In the genomic region with DNA sequence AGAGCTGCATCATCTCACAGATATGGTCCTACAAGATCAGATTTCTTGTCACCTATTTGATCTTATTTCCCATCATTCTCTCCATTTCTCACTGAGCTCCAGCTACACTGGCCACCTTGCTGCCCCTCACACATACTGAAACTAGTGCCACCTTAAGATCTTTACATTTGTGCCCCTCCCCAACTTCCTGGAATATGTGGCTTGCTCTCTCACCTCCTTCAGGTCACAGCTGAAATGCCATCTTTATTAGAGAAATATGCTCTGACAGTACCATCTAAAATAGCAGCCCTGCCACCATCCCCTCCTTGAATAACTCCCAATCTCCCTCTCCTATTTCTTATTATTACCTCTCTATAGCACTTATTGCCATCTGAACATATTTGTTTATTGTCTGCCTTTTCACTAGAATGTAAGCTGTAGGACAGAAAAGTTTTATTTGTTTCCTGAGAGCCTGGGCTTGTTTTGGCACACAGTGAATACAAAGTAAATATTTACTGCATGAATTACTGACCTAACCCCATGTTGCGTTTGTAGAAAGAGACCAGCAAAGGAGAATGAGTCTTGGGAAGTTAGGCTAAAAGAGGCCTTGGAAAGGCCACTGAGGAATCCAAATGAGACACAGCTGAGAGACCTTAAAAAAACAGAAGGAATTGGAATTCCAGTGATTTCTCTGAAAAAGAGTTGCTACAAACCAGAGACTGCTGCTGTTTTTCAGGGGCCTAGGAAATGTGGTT, we compare ENCODE assay signal across 11 cellular contexts.
A peak's percentile ranks its signal among the peaks of the same experiment; 100 is the strongest.
DNase-seq lines count a peak whose midpoint lies in the region; ATAC-seq, FAIRE-seq and TF ChIP-seq lines count a peak whose summit lies in the region.
"Had no signal": no experiment of that assay in that cellular context is flagged by ENCODE, and none has a peak within 500 bp of the region (broad histone marks: within the 10 kb centered on the region; RNA-seq: fewer than 3 reads in every experiment).

No MANE protein-coding gene starts in this region.

- no peaks in the 10 kb centered on the region for H3K79me2 ChIP-seq in DOHH2 (ENCODE audit: control insufficient read depth, low read length)

- no peak for TF ChIP-seq CTCF in DOHH2 (IDR thresholded peaks at IDR 0.05; ENCODE audit: low read depth, low read length, poor library complexity, severe bottlenecking)

- no peaks in the 10 kb centered on the region for H3K36me3 ChIP-seq in BLaER1 treated with 17β-estradiol and CSF1 and Interleukin-3, amounts not matched to agents 10 nM and 100 nM
- no peaks in the 10 kb centered on the region for H3K36me3 ChIP-seq in DOHH2 (ENCODE audit: control insufficient read depth, low read length)
- H3K36me3 ChIP-seq: esophagus muscularis mucosa, heart right ventricle, thoracic aorta had no signal

- no peak for FAIRE-seq in H54 (lab: Jason Lieb, UNC)

- peaks cover 47 to 75% (median 59%) of the 10 kb centered on the region in 10 experiments for H3K4me1 ChIP-seq in BLaER1 treated with 17β-estradiol and CSF1 and Interleukin-3, amounts not matched to agents 10 nM and 100 nM
- H3K4me1 ChIP-seq in DOHH2 (ENCODE audit: control insufficient read depth, low read length): peaks cover 58% of the 10 kb centered on the region
- H3K4me1 ChIP-seq: esophagus muscularis mucosa had no signal

- no peaks in the 10 kb centered on the region for H3K27me3 ChIP-seq in BLaER1 treated with 17β-estradiol and CSF1 and Interleukin-3, amounts not matched to agents 10 nM and 100 nM
- H3K27me3 ChIP-seq in DOHH2 (ENCODE audit: control insufficient read depth, low read length): no peaks in the 10 kb centered on the region
- H3K27me3 ChIP-seq: esophagus muscularis mucosa had no signal

- H3K9ac ChIP-seq in BLaER1 treated with 17β-estradiol and CSF1 and Interleukin-3, amounts not matched to agents 10 nM and 100 nM: peak overlapping the region in 8 of 11 experiments; percentile 1 to 59 (median 32); a peak in 9 of 22 replicates

- ATAC-seq in HG03135 (IDR thresholded peaks at IDR 0.05; ENCODE audit: unreplicated experiment): no peak
- ATAC-seq: heart right ventricle had no signal

- no peaks in the 10 kb centered on the region for H3F3A ChIP-seq in DOHH2 (ENCODE audit: control insufficient read depth, insufficient read depth)

- peaks cover 0 to 15% (median 7%) of the 10 kb centered on the region in 11 experiments; a peak in 9 of 22 replicates for H3K9me3 ChIP-seq in BLaER1 treated with 17β-estradiol and CSF1 and Interleukin-3, amounts not matched to agents 10 nM and 100 nM (replicated peaks in 1 of 11)
- H3K9me3 ChIP-seq in DOHH2 (ENCODE audit: control insufficient read depth, insufficient read depth, low read length): no peaks in the 10 kb centered on the region
- H3K9me3 ChIP-seq: esophagus muscularis mucosa, heart right ventricle, thoracic aorta had no signal

- H4K20me1 ChIP-seq in BLaER1 treated with 17β-estradiol and CSF1 and Interleukin-3, amounts not matched to agents 10 nM and 100 nM: no peaks in the 10 kb centered on the region
- no peaks in the 10 kb centered on the region for H4K20me1 ChIP-seq in DOHH2 (ENCODE audit: control insufficient read depth, insufficient read depth, low read depth, low read length)

- DNase-seq in NCI-H69 (lab: John Stamatoyannopoulos, UW) (peak; percentile 64), left kidney (ENCODE audit: low read depth, low spot score) (peak; percentile 12), H54 (ENCODE audit: insufficient read length, low spot score) (no peak), hypothalamus (lab: John Stamatoyannopoulos, UW) (no peak)
- DNase-seq: activated gamma-delta T cell had no signal

- H3K9me2 ChIP-seq in DOHH2 (replicated peaks; ENCODE audit: control insufficient read depth, low read length): no peaks in the 10 kb centered on the region

- H3K27ac ChIP-seq in BLaER1 treated with 17β-estradiol and CSF1 and Interleukin-3, amounts not matched to agents 10 nM and 100 nM: peak overlapping the region in 10 of 11 experiments; percentile 45 to 78 (median 66); a peak in 20 of 22 replicates
- no peak overlapping the region for H3K27ac ChIP-seq in DOHH2 (ENCODE audit: low read depth, low read length)
- H3K27ac ChIP-seq: esophagus muscularis mucosa, heart right ventricle, thoracic aorta had no signal

- H3K4me3 ChIP-seq in BLaER1 treated with 17β-estradiol and CSF1 and Interleukin-3, amounts not matched to agents 10 nM and 100 nM: no peak overlapping the region
- H3K4me3 ChIP-seq in DOHH2 (ENCODE audit: low read length): no peak overlapping the region
- H3K4me3 ChIP-seq: esophagus muscularis mucosa, heart right ventricle, thoracic aorta had no signal

- TF ChIP-seq POLR2A in H54 (IDR thresholded peaks at IDR 0.05; ENCODE audit: low read depth, low read length): no peak

- H3K4me2 ChIP-seq in BLaER1 treated with 17β-estradiol and CSF1 and Interleukin-3, amounts not matched to agents 10 nM and 100 nM: peak overlapping the region; percentile 25 to 69 (median 45); a peak in 21 of 22 replicates
- peak overlapping the region; percentile 9 for H3K4me2 ChIP-seq in DOHH2 (ENCODE audit: low read length)

Comparison
In these comparisons a context has a peak if more than half of its experiments do, and no peak if none do; other contexts are left out.
1. DNase-seq: peak in NCI-H69 (single experiment) and left kidney (single experiment); none in H54 (single experiment) and hypothalamus (0 of 51).